ENCODE assay signal across 8 cellular contexts in genomic region chrX:103920515-103920914, GRCh38.
DNase-seq lines count a peak whose midpoint lies in the region; ATAC-seq and TF ChIP-seq lines count a peak whose summit lies in the region.
"Not testable (repeated sequence)": the region's sequence is repeated elsewhere in the genome, so short reads cannot be mapped to it uniquely, and the experiment has no call there.

No MANE protein-coding gene starts in this region.

- H3K4me2 ChIP-seq in OCI-LY1 (ENCODE audit: low read length): peak overlapping the region; percentile 97

- peak overlapping the region; percentile 88; the same call in 1 of the 2 replicates for H3K9ac ChIP-seq in OCI-LY1 (ENCODE audit: low read length)

- H3K4me1 Mint-ChIP-seq in activated naive CD8-positive, alpha-beta T cell (ENCODE audit: low read depth): peaks cover 20% of the 10 kb centered on the region
- H3K4me1 Mint-ChIP-seq in stimulated activated effector memory CD8-positive, alpha-beta T cell treated with anti-CD3 and anti-CD28 coated beads, Interleukin-12 subunit alpha, Interleukin-12 subunit beta, amount 100 ng/mL, for 72 hours: peaks cover 24% of the 10 kb centered on the region

- H3K4me3 ChIP-seq in GM06990 (replicated peaks; ENCODE audit: low read depth, low read length) (peak overlapping the region; percentile 68), OCI-LY1 (ENCODE audit: low read depth, low read length, poor library complexity, severe bottlenecking) (peak overlapping the region; percentile 79)

- not testable (repeated sequence) for H2AFZ ChIP-seq in OCI-LY1 (ENCODE audit: low read length)

- H3K4me3 Mint-ChIP-seq in activated naive CD8-positive, alpha-beta T cell: peak overlapping the region; percentile 93
- peak overlapping the region; percentile 89 for H3K4me3 Mint-ChIP-seq in stimulated activated effector memory CD8-positive, alpha-beta T cell treated with anti-CD3 and anti-CD28 coated beads, Interleukin-12 subunit alpha, Interleukin-12 subunit beta, amount 100 ng/mL, for 72 hours

- not testable (repeated sequence) for H3K9me3 ChIP-seq in OCI-LY1 (ENCODE audit: low read length)

- H3K36me3 ChIP-seq in GM06990 (ENCODE audit: control insufficient read depth, insufficient read depth, low read length); OCI-LY1 (ENCODE audit: insufficient read depth, low read length): not testable (repeated sequence)

- not testable (repeated sequence) for DNase-seq in GM06990 (ENCODE audit: extremely low read depth, insufficient read length); stimulated activated effector memory CD8-positive, alpha-beta T cell treated with anti-CD3 and anti-CD28 coated beads, Interleukin-12 subunit alpha, Interleukin-12 subunit beta, amount 100 ng/mL, for 72 hours (ENCODE audit: low spot score in 2 of 2)

- H3K36me3 Mint-ChIP-seq in activated naive CD8-positive, alpha-beta T cell; stimulated activated effector memory CD8-positive, alpha-beta T cell treated with anti-CD3 and anti-CD28 coated beads, Interleukin-12 subunit alpha, Interleukin-12 subunit beta, amount 100 ng/mL, for 72 hours: not testable (repeated sequence)

- not testable (repeated sequence) for TF ChIP-seq CTCF in GM06990 (IDR thresholded peaks at IDR 0.05; ENCODE audit: insufficient read depth, low read length, poor library complexity, severe bottlenecking); OCI-LY1 (IDR thresholded peaks at IDR 0.05; ENCODE audit: low read length)

- H3K27ac Mint-ChIP-seq in activated naive CD8-positive, alpha-beta T cell; stimulated activated effector memory CD8-positive, alpha-beta T cell treated with anti-CD3 and anti-CD28 coated beads, Interleukin-12 subunit alpha, Interleukin-12 subunit beta, amount 100 ng/mL, for 72 hours: not testable (repeated sequence)

- H3K27me3 Mint-ChIP-seq in activated naive CD8-positive, alpha-beta T cell: not testable (repeated sequence)

- ATAC-seq in GM18907 (IDR thresholded peaks at IDR 0.05; ENCODE audit: unreplicated experiment) (peak; percentile 60), GM21526 (IDR thresholded peaks at IDR 0.05; ENCODE audit: low FRiP score, unreplicated experiment) (peak; percentile 38), HG02885 (IDR thresholded peaks at IDR 0.05; ENCODE audit: poor library complexity, unreplicated experiment) (peak; percentile 50), HG03378 (IDR thresholded peaks at IDR 0.05; ENCODE audit: unreplicated experiment) (peak; percentile 52)
- peak; percentile 64 for ATAC-seq in stimulated activated effector memory CD8-positive, alpha-beta T cell treated with anti-CD3 and anti-CD28 coated beads, Interleukin-12 subunit alpha, Interleukin-12 subunit beta, amount 100 ng/mL, for 72 hours

- not testable (repeated sequence) for H3K27me3 ChIP-seq in GM06990 (replicated peaks; ENCODE audit: control insufficient read depth, insufficient read depth, low read length); OCI-LY1 (ENCODE audit: insufficient read depth, low read length)

- H3K79me2 ChIP-seq in OCI-LY1 (ENCODE audit: insufficient read depth, low read length): not testable (repeated sequence)

- not testable (repeated sequence) for H3K9me3 Mint-ChIP-seq in activated naive CD8-positive, alpha-beta T cell (ENCODE audit: low read depth); stimulated activated effector memory CD8-positive, alpha-beta T cell treated with anti-CD3 and anti-CD28 coated beads, Interleukin-12 subunit alpha, Interleukin-12 subunit beta, amount 100 ng/mL, for 72 hours

- peak overlapping the region; percentile 89 for H3K27ac ChIP-seq in OCI-LY1 (ENCODE audit: low read depth, low read length, poor library complexity, severe bottlenecking)

- not testable (repeated sequence) for H4K20me1 ChIP-seq in OCI-LY1 (ENCODE audit: insufficient read depth, low read length)

- not testable (repeated sequence) for H3K9me2 ChIP-seq in OCI-LY1 (ENCODE audit: low read depth, low read length)

- H3F3A ChIP-seq in OCI-LY1 (ENCODE audit: insufficient read depth, low read length): not testable (repeated sequence)

- peaks cover 35% of the 10 kb centered on the region for H3K4me1 ChIP-seq in OCI-LY1 (ENCODE audit: insufficient read depth, low read length, severe bottlenecking)
